9 cellular contexts compared by ENCODE assay signal in genomic region chr9:34254141-34254913, GRCh38.
DNase-seq lines count a peak whose midpoint lies in the region; TF ChIP-seq lines count a peak whose summit lies in the region.
"Had no signal": no experiment of that assay in that cellular context is flagged by ENCODE, and none has a peak within 500 bp of the region (broad histone marks: within the 10 kb centered on the region; RNA-seq: fewer than 3 reads in every experiment).

No MANE protein-coding gene starts in this region.

- WGBS in sigmoid colon, 2 donors = 85 to 86% methylated on average over 16 of the region's 16 CpGs

- H3K9me3 ChIP-seq in SJSA1 (replicated peaks) = no peaks in the 10 kb centered on the region
- H3K9me3 ChIP-seq in sigmoid colon = no peaks in the 10 kb centered on the region

- in situ Hi-C loops in KBM-7 (cut with MboI; ENCODE audit: low pct_unique_long_range_greater_than_20kb, low sequenced_read_pairs) = no loop called here

- no peaks in the 10 kb centered on the region for H3K27me3 ChIP-seq in SJSA1 (replicated peaks)
- no peaks in the 10 kb centered on the region for H3K27me3 ChIP-seq in sigmoid colon

- intact Hi-C loops in sigmoid colon (cut with DNase I) = loop anchor here (1.0 to 10.0 kb wide), 3 partner anchors 123 to 440 kb away; partner anchors contain the start of genes DCAF12, MYORG and UBE2R2

- no peak for TF ChIP-seq POLR2A in sigmoid colon (IDR thresholded peaks at IDR 0.05)

- H3K36me3 ChIP-seq in SJSA1 = peaks cover 34% of the 10 kb centered on the region
- H3K36me3 ChIP-seq in sigmoid colon = peaks cover 16 to 27% (median 20%) of the 10 kb centered on the region in 4 donors

- H3K4me1 ChIP-seq in SJSA1 (replicated peaks) (peaks cover 16% of the 10 kb centered on the region), sigmoid colon (peaks cover 0 to 43% (median 37%) of the 10 kb centered on the region in 4 donors)

- TF ChIP-seq CTCF in sigmoid colon (IDR thresholded peaks at IDR 0.05) = no peak

- H3K27ac ChIP-seq in SJSA1 (peak overlapping the region; percentile 47), sigmoid colon (peak overlapping the region; percentile 63 to 84 (median 78))

- no peak overlapping the region for H3K4me3 ChIP-seq in SJSA1
- H3K4me3 ChIP-seq in sigmoid colon = no peak overlapping the region

- no peak for TF ChIP-seq EP300 in sigmoid colon (IDR thresholded peaks at IDR 0.05)

- DNase-seq in Daoy (ENCODE audit: low read depth) (peak; percentile 84), SJSA1 (ENCODE audit: low read depth in 1 of 2, low spot score in 2 of 2) (peak; percentile 22 to 55), fibroblast of the conjunctiva (ENCODE audit: low read depth) (peak; percentile 46), sigmoid colon (peak; percentile 68), KBM-7 (no peak), DMS79 treated with DMSO at 0.1 percent for 48 hours (lab: John Stamatoyannopoulos, UW) (no peak), DMS53 (lab: John Stamatoyannopoulos, UW) (no peak)
- no peak for DNase-seq in NK-92 treated with Interleukin-12 subunit alpha and Interleukin-12 subunit beta, amount 100 ng/mL, for 24 hours (lab: John Stamatoyannopoulos, UW)
- DNase-seq: activated T-cell treated with anti-CD3 and anti-CD28 coated beads, Interleukin-2, amount 50 U/mL, for 48 hours had no signal

Comparison
In these comparisons a context has a peak if more than half of its experiments do, and no peak if none do; other contexts are left out.
1. DNase-seq: peak in Daoy (single experiment), SJSA1 (2 of 2), fibroblast of the conjunctiva (single experiment) and sigmoid colon (single experiment); none in KBM-7 (single experiment), DMS79 treated with DMSO at 0.1 percent for 48 hours (single experiment), NK-92 treated with Interleukin-12 subunit alpha and Interleukin-12 subunit beta, amount 100 ng/mL, for 24 hours (single experiment) and DMS53 (single experiment).